ENCODE assay signal across 8 cellular contexts in the genomic region with DNA sequence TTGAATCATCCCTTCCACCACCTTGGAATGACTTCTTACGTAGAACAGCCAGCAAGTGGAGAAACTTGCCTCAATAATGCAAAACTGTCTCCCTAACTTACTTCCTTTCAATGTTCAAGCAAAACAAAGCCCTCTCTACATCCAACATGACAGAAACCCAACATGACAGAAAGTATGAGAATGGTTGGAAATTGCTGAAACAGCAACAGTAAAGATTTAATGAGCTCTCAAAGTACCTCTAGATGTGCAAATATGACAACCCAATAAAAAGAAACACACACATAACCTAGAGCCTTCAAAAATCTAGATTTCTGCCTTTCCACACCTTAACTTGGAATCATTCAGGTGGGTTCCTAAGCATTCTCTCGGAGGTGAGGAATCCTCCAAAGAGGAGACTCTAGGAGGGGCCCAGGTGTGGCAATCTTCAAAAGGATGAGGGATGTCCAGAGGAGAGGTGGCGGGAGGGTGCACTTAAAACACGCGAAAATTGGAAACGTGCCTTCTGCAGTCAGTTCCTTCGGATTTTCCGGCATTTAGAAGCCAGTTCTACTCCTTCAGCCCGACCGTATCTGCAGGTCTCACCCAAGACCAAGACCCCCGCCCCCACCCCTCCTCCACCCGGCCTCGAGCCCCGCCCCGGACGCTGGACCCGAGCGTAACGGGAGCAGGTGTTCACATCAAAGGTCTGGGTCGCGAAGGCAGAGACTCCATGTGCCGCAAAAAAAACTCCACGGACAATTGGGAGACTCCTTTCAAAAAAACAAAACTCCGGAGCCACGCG. TPM values are rescaled to one million over a fixed set of nuclear protein-coding genes. Genes with fewer than 3 reads are reported as not detected.
DNase-seq lines count a peak whose midpoint lies in the region; ATAC-seq and TF ChIP-seq lines count a peak whose summit lies in the region.

No MANE protein-coding gene starts in this region.

- no peaks in the 10 kb centered on the region for H3K9me3 Mint-ChIP-seq in type B pancreatic cell

- peak overlapping the region; percentile 77 for H3K9ac ChIP-seq in MM.1S (ENCODE audit: low read length)
- H3K9ac ChIP-seq in mucosa of rectum (ENCODE audit: low read depth in 1 of 2, low read length in 2 of 2): peak overlapping the region; percentile 65 to 95

- no peaks in the 10 kb centered on the region for H3K27me3 ChIP-seq in heart left ventricle
- H3K27me3 ChIP-seq in MM.1S (replicated peaks; ENCODE audit: insufficient read depth, low read length): no peaks in the 10 kb centered on the region
- no peaks in the 10 kb centered on the region for H3K27me3 ChIP-seq in breast epithelium
- H3K27me3 ChIP-seq in mucosa of rectum (ENCODE audit: control insufficient read depth in 2 of 2, insufficient read depth in 2 of 2, low read length in 2 of 2): no peaks in the 10 kb centered on the region

- no peak overlapping the region for H3K4me3 Mint-ChIP-seq in type B pancreatic cell

- no peak overlapping the region for H3K27ac Mint-ChIP-seq in type B pancreatic cell

- H3K27ac ChIP-seq in heart left ventricle (peak overlapping the region; percentile 69 to 99 (median 93)), MM.1S (ENCODE audit: low read length) (peak overlapping the region; percentile 86), breast epithelium (peak overlapping the region; percentile 92 to 94), mucosa of rectum (ENCODE audit: low read depth in 2 of 2, low read length in 2 of 2) (peak overlapping the region; percentile 89 to 95)

- H3K4me3 ChIP-seq in heart left ventricle (peak overlapping the region; percentile 63 to 96 (median 89)), MM.1S (ENCODE audit: low read length) (peak overlapping the region; percentile 77), breast epithelium (peak overlapping the region; percentile 79 to 89 (median 79)), mucosa of rectum (ENCODE audit: low read length in 2 of 2) (peak overlapping the region; percentile 94 to 96)

- H3K4me1 Mint-ChIP-seq in type B pancreatic cell (ENCODE audit: unreplicated experiment): peaks cover 17% of the 10 kb centered on the region

- peaks cover 21% of the 10 kb centered on the region for H3F3A ChIP-seq in MM.1S (ENCODE audit: insufficient read depth, low read length)

- H3K4me2 ChIP-seq in MM.1S (ENCODE audit: low read depth, low read length): peak overlapping the region; percentile 86

- no peak for TF ChIP-seq CTCF in heart left ventricle (IDR thresholded peaks at IDR 0.05)
- TF ChIP-seq CTCF in MM.1S (IDR thresholded peaks at IDR 0.05; ENCODE audit: low read length): no peak
- no peak for TF ChIP-seq CTCF in breast epithelium (IDR thresholded peaks at IDR 0.05)
- TF ChIP-seq CTCF in type B pancreatic cell (conservative IDR thresholded peaks at IDR 0.05): no peak

- H3K79me2 ChIP-seq in MM.1S (ENCODE audit: low read length): peaks cover 19% of the 10 kb centered on the region

- no peaks in the 10 kb centered on the region for H3K36me3 Mint-ChIP-seq in type B pancreatic cell

- no peaks in the 10 kb centered on the region for H3K9me2 ChIP-seq in MM.1S (replicated peaks; ENCODE audit: insufficient read depth, low read length)

- H3K27me3 Mint-ChIP-seq in type B pancreatic cell: no peaks in the 10 kb centered on the region

- 6 to 20% (median 8%) methylated on average over 10 to 26 of the region's 26 CpGs for WGBS in heart left ventricle, 4 donors

- intact Hi-C loops in heart left ventricle (cut with DNase I) (loop anchor here in 7 of 10 donors (2.0 to 10.0 kb wide), 7 partner anchors 65 to 265 kb away; partner anchors contain the start of genes ALDH9A1 (in 6 of the 7) and TMCO1 (in 3 of the 7)), left ventricle myocardium superior (cut with micrococcal nuclease) (no loop called here), breast epithelium (cut with DNase I; ENCODE audit: low total_unique reads) (loop anchor here (10.0 kb wide), 1 partner anchor 135 kb away; the partner anchor contains the start of gene TMCO1)

- H3K9me3 ChIP-seq in heart left ventricle: no peaks in the 10 kb centered on the region
- H3K9me3 ChIP-seq in MM.1S (replicated peaks; ENCODE audit: insufficient read depth, low read length): no peaks in the 10 kb centered on the region
- no peaks in the 10 kb centered on the region for H3K9me3 ChIP-seq in breast epithelium
- H3K9me3 ChIP-seq in mucosa of rectum (ENCODE audit: control insufficient read depth in 2 of 2, low read length in 2 of 2): no peaks in the 10 kb centered on the region

- DNase-seq in heart left ventricle (no peak), left ventricle myocardium superior (no peak), MM.1S (no peak), breast epithelium (ENCODE audit: low spot score in 2 of 2) (no peak), AG20443 (ENCODE audit: low spot score) (no peak), NCI-H226 (no peak), type B pancreatic cell (ENCODE audit: extremely low spot score, unreplicated experiment) (no peak)

- H3K36me3 ChIP-seq in heart left ventricle (peaks cover 0 to 2% (median 0%) of the 10 kb centered on the region in 9 donors), MM.1S (replicated peaks; ENCODE audit: insufficient read depth, low read length) (no peaks in the 10 kb centered on the region), breast epithelium (no peaks in the 10 kb centered on the region), mucosa of rectum (ENCODE audit: control insufficient read depth in 2 of 2, insufficient read depth in 2 of 2, low read length in 2 of 2) (no peaks in the 10 kb centered on the region)

- peak overlapping the region; percentile 88 for H2AFZ ChIP-seq in MM.1S (ENCODE audit: low read length)

- no peak for TF ChIP-seq POLR2A in heart left ventricle (IDR thresholded peaks at IDR 0.05)
- no peak for TF ChIP-seq POLR2A in breast epithelium (IDR thresholded peaks at IDR 0.05)

- ATAC-seq in heart left ventricle (peak in 1 of 4 donors; percentile 0), left ventricle myocardium superior (no peak)

- H4K20me1 ChIP-seq in MM.1S (ENCODE audit: insufficient read depth, low read length): no peaks in the 10 kb centered on the region

- H3K4me1 ChIP-seq in heart left ventricle (peaks cover 4 to 42% (median 27%) of the 10 kb centered on the region in 12 donors), MM.1S (ENCODE audit: low read length) (peaks cover 5% of the 10 kb centered on the region), breast epithelium (peaks cover 0 to 8% of the 10 kb centered on the region in 2 donors), mucosa of rectum (ENCODE audit: control insufficient read depth in 2 of 2, insufficient read depth in 2 of 2, low read length in 2 of 2) (peaks cover 22 to 33% of the 10 kb centered on the region in 2 donors)

RNA-seq across cellular contexts. Expression of gene MGST3, which starts 1.0 kb away (rescaled TPM):
- total RNA-seq in heart left ventricle (1,000 to 10,000 TPM in 1 of 9 donors, 100 to 1,000 TPM in 8; 408 to 1,027 (median 747) TPM), left ventricle myocardium superior (648 TPM), breast epithelium (100 to 1,000 TPM; 140 to 318 (median 251) TPM), type B pancreatic cell (ENCODE audit: low replicate concordance) (133 and 206 TPM in 2 replicates)
- polyA plus RNA-seq in heart left ventricle: 1,000 to 10,000 TPM in 1 of 2 donors, 100 to 1,000 TPM in 1; 399 to 1,314 TPM
